Comparison of ENCODE assay signal across 17 cellular contexts in the genomic region with DNA sequence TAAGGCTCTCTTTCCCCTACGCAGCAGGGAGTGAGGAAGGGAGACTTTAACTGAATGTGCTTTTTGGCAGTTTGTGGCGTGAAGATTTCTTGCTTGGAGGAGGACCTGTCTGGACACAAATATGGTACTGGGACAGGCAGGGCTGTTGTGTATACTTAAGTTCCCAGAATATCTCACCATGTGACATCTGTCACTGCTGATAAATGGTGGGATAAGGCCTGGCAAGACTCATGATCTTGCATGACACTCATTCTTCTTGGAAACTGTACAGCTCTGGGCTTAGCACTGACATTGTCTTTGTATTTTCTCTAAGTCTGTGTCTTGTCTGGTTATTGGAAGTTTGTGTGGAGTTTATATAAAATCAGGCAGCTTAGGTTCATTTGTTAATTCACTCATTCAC.
"Had no signal": no experiment of that assay in that cellular context is flagged by ENCODE, and none has a peak within 500 bp of the region (broad histone marks: within the 10 kb centered on the region; RNA-seq: fewer than 3 reads in every experiment).

No MANE protein-coding gene starts in this region.

- H3K27me3 ChIP-seq: neutrophil, right atrium auricular region, tibial nerve, upper lobe of left lung had no signal

- H3K36me3 ChIP-seq: neutrophil, prostate gland, right atrium auricular region, thoracic aorta, tibial nerve, upper lobe of left lung had no signal

- DNase-seq: dermis blood vessel endothelial cell; effector memory CD4-positive, alpha-beta T cell; left colon; mucosa of descending colon; naive B cell; stimulated activated CD4-positive, alpha-beta T cell treated with anti-CD3 and anti-CD28 coated beads, Interleukin-2, amount 100 ng/mL, for 24 hours; stimulated activated CD4-positive, alpha-beta T cell treated with anti-CD3 and anti-CD28 coated beads, Interleukin-4, amount 100 ng/mL, for 24 hours; stimulated activated naive CD8-positive, alpha-beta T cell treated with anti-CD3 and anti-CD28 coated beads, Interleukin-15, Interleukin-2, amounts not matched to agents 100 U/mL and 50 U/mL, for 24 hours; upper lobe of left lung had no signal

- ATAC-seq: left colon; mucosa of descending colon; sciatic nerve; stimulated activated effector memory CD8-positive, alpha-beta T cell treated with anti-CD3 and anti-CD28 coated beads, Interleukin-12 subunit alpha, Interleukin-12 subunit beta, amount 100 ng/mL, for 72 hours; stimulated activated naive CD8-positive, alpha-beta T cell treated with anti-CD3 and anti-CD28 coated beads, Interleukin-15, Interleukin-2, amounts not matched to agents 100 U/mL and 50 U/mL, for 24 hours had no signal

- H3K4me3 ChIP-seq: coronary artery, mucosa of descending colon, prostate gland, right atrium auricular region, thoracic aorta, tibial nerve, upper lobe of left lung had no signal

- H3K27ac ChIP-seq: coronary artery, neutrophil, prostate gland, right atrium auricular region, thoracic aorta, tibial nerve, upper lobe of left lung had no signal

- H3K9me3 ChIP-seq: mucosa of descending colon, neutrophil, prostate gland, thoracic aorta, upper lobe of left lung had no signal

- H3K4me1 ChIP-seq: prostate gland, right atrium auricular region, tibial nerve, upper lobe of left lung had no signal
